In genomic region chr9:83062011-83062652, GRCh38 we compare ENCODE assay signal across 8 cellular contexts. TPM values are rescaled to one million over a fixed set of nuclear protein-coding genes. Genes with fewer than 3 reads are reported as not detected.
A peak's percentile ranks its signal among the peaks of the same experiment; 100 is the strongest.
DNase-seq lines count a peak whose midpoint lies in the region; ATAC-seq and TF ChIP-seq lines count a peak whose summit lies in the region.

No MANE protein-coding gene starts in this region.

- peak overlapping the region; percentile 80 for H3K9ac ChIP-seq in mucosa of stomach (ENCODE audit: low read length)

- no peaks in the 10 kb centered on the region for H3K36me3 ChIP-seq in mucosa of stomach (ENCODE audit: control insufficient read depth, insufficient read depth, low read length)

- H3K4me3 ChIP-seq in dorsolateral prefrontal cortex (peak overlapping the region in 52 of 59 donors; percentile 0 to 52 (median 32)), mucosa of stomach (ENCODE audit: low read length) (peak overlapping the region; percentile 75)

- peaks cover 0 to 3% (median 3%) of the 10 kb centered on the region in 3 donors for H3K9me3 Mint-ChIP-seq in T-cell

- no peak for ATAC-seq in T-cell (replicated peaks in 1 of 4)

- DNase-seq in AG20443 (ENCODE audit: low spot score) (peak; percentile 30), NCI-H1105 treated with DMSO at 0.1 percent for 48 hours (lab: John Stamatoyannopoulos, UW) (peak; percentile 68), dorsolateral prefrontal cortex (no peak), cerebellum (ENCODE audit: low spot score) (no peak), midbrain (lab: John Stamatoyannopoulos, UW) (no peak), substantia nigra (lab: John Stamatoyannopoulos, UW) (no peak), T-cell (no peak)

- POLR2A ChIA-PET in T-cell (lab: Charles Lee): no interaction called here

- no peak overlapping the region for H3K27ac ChIP-seq in dorsolateral prefrontal cortex
- no peak overlapping the region for H3K27ac ChIP-seq in substantia nigra (ENCODE audit: low read depth, low read length, poor library complexity, severe bottlenecking)

- intact Hi-C loops in dorsolateral prefrontal cortex (cut with DNase I): no loop called here

- H3K27me3 ChIP-seq in dorsolateral prefrontal cortex: peaks cover 0 to 84% (median 45%) of the 10 kb centered on the region in 45 donors
- H3K27me3 ChIP-seq in mucosa of stomach (ENCODE audit: control insufficient read depth, insufficient read depth, low read length): no peaks in the 10 kb centered on the region

- no peak overlapping the region for H3K27ac Mint-ChIP-seq in T-cell

- peaks cover 7% of the 10 kb centered on the region for H3K4me1 ChIP-seq in mucosa of stomach (ENCODE audit: control insufficient read depth, insufficient read depth, low read length)

- no peaks in the 10 kb centered on the region for H3K9me3 ChIP-seq in mucosa of stomach (ENCODE audit: control insufficient read depth, low read length)

- H3K27me3 Mint-ChIP-seq in T-cell: peaks cover 38 to 40% of the 10 kb centered on the region in 2 donors

- no peaks in the 10 kb centered on the region for H3K4me1 Mint-ChIP-seq in T-cell

- TF ChIP-seq CTCF in dorsolateral prefrontal cortex (IDR thresholded peaks at IDR 0.05 in 54 of 56, conservative IDR thresholded peaks at IDR 0.05 in 2 of 56; ENCODE audit: low read depth in 1 of 56, partially characterized antibody in 56 of 56): no peak

- CTCF ChIA-PET in T-cell (lab: Charles Lee): no interaction called here

- H3K4me3 Mint-ChIP-seq in T-cell: no peak overlapping the region

- H3K36me3 Mint-ChIP-seq in T-cell: no peaks in the 10 kb centered on the region

RNA-seq across cellular contexts. Expression of gene RASEF, which starts 0.8 kb away (rescaled TPM):
- total RNA-seq in dorsolateral prefrontal cortex: 1 to 10 TPM in 67 of 120 experiments, under 1 TPM in 52, not detected in 1; 0.12 to 6.6 (median 1.2) TPM
- total RNA-seq in cerebellum: 0.73 TPM
- total RNA-seq in T-cell: under 1 TPM in 2 of 5 donors, not detected in 3; 0.09 to 0.16 TPM

Comparison
In these comparisons a context has a peak if more than half of its experiments do, and no peak if none do; other contexts are left out.
1. DNase-seq: peak in AG20443 (single experiment) and NCI-H1105 treated with DMSO at 0.1 percent for 48 hours (single experiment); none in dorsolateral prefrontal cortex (0 of 10), cerebellum (single experiment), midbrain (single experiment), substantia nigra (0 of 49) and T-cell (0 of 34).